9 cellular contexts compared by ENCODE assay signal in genomic region chr12:100229036-100229635, GRCh38. TPM values are rescaled to one million over a fixed set of nuclear protein-coding genes. Genes with fewer than 3 reads are reported as not detected.
DNase-seq lines count a peak whose midpoint lies in the region; ATAC-seq and TF ChIP-seq lines count a peak whose summit lies in the region.
"Had no signal": no experiment of that assay in that cellular context is flagged by ENCODE, and none has a peak within 500 bp of the region (broad histone marks: within the 10 kb centered on the region; RNA-seq: fewer than 3 reads in every experiment).

No MANE protein-coding gene starts in this region.

- H3K9me3 ChIP-seq in DND-41 (ENCODE audit: insufficient read depth, low read length, severe bottlenecking) (no peaks in the 10 kb centered on the region), psoas muscle (no peaks in the 10 kb centered on the region)
- H3K9me3 ChIP-seq: upper lobe of left lung had no signal

- ATAC-seq in DND-41 (ENCODE audit: insufficient read depth, low read depth) (peak; percentile 66), GM21576 (IDR thresholded peaks at IDR 0.05; ENCODE audit: unreplicated experiment) (no peak), psoas muscle (no peak)
- no peak for ATAC-seq in stimulated activated memory B cell treated with anti-CD40 and anti-IgM and Interleukin-4, amounts not matched to agents 10 μg/mL and 1 μg/mL and 100 μg/mL, for 72 hours

- H3K4me3 ChIP-seq in DND-41 (ENCODE audit: low read depth in 1 of 2, low read length in 2 of 2) (no peak overlapping the region), psoas muscle (no peak overlapping the region)
- H3K4me3 ChIP-seq: upper lobe of left lung had no signal

- peak; percentile 44 for TF ChIP-seq CTCF in DND-41 (IDR thresholded peaks at IDR 0.05; ENCODE audit: borderline replicate concordance, extremely low read depth, low read length, poor library complexity, severe bottlenecking)
- peak; percentile 79 for TF ChIP-seq CTCF in VCaP (conservative IDR thresholded peaks at IDR 0.05)
- TF ChIP-seq CTCF in psoas muscle (IDR thresholded peaks at IDR 0.05) = no peak

- H3K4me2 ChIP-seq in DND-41 (ENCODE audit: insufficient read depth, low read length) = no peak overlapping the region

- H3K36me3 Mint-ChIP-seq in stimulated activated memory B cell treated with anti-CD40 and anti-IgM and Interleukin-4, amounts not matched to agents 10 μg/mL and 1 μg/mL and 100 μg/mL, for 72 hours = no peaks in the 10 kb centered on the region

- H3K9me3 Mint-ChIP-seq in stimulated activated memory B cell treated with anti-CD40 and anti-IgM and Interleukin-4, amounts not matched to agents 10 μg/mL and 1 μg/mL and 100 μg/mL, for 72 hours = no peaks in the 10 kb centered on the region

- H3K9ac ChIP-seq in DND-41 (ENCODE audit: low read depth, low read length) = no peak overlapping the region

- peaks cover 14% of the 10 kb centered on the region; the same call in 1 of the 2 replicates for H3K36me3 ChIP-seq in DND-41 (ENCODE audit: insufficient read depth, low read length)
- H3K36me3 ChIP-seq in psoas muscle (ENCODE audit: insufficient read depth in 1 of 2, low read depth in 1 of 2) = peaks cover 0 to 21% of the 10 kb centered on the region in 2 donors

- H4K20me1 ChIP-seq in DND-41 (ENCODE audit: insufficient read depth, low read length) = no peaks in the 10 kb centered on the region

- H2AFZ ChIP-seq in DND-41 (ENCODE audit: low read depth, low read length) = no peak overlapping the region

- no peak overlapping the region for H3K27ac ChIP-seq in DND-41 (ENCODE audit: low read length)
- peak overlapping the region; percentile 54 for H3K27ac ChIP-seq in VCaP
- no peak overlapping the region for H3K27ac ChIP-seq in psoas muscle
- H3K27ac ChIP-seq: upper lobe of left lung had no signal

- no peak overlapping the region for H3K4me3 Mint-ChIP-seq in stimulated activated memory B cell treated with anti-CD40 and anti-IgM and Interleukin-4, amounts not matched to agents 10 μg/mL and 1 μg/mL and 100 μg/mL, for 72 hours

- intact Hi-C loops in psoas muscle (cut with DNase I) = no loop called here

- H3K4me1 ChIP-seq in DND-41 (ENCODE audit: insufficient read depth, low read length) = no peaks in the 10 kb centered on the region
- no peaks in the 10 kb centered on the region for H3K4me1 ChIP-seq in psoas muscle

- H3K4me1 Mint-ChIP-seq in stimulated activated memory B cell treated with anti-CD40 and anti-IgM and Interleukin-4, amounts not matched to agents 10 μg/mL and 1 μg/mL and 100 μg/mL, for 72 hours = no peaks in the 10 kb centered on the region

- in situ Hi-C loops in KBM-7 (cut with MboI; ENCODE audit: low pct_unique_long_range_greater_than_20kb, low sequenced_read_pairs) = no loop called here

- H3K27ac Mint-ChIP-seq in stimulated activated memory B cell treated with anti-CD40 and anti-IgM and Interleukin-4, amounts not matched to agents 10 μg/mL and 1 μg/mL and 100 μg/mL, for 72 hours = no peak overlapping the region

- H3K27me3 Mint-ChIP-seq in stimulated activated memory B cell treated with anti-CD40 and anti-IgM and Interleukin-4, amounts not matched to agents 10 μg/mL and 1 μg/mL and 100 μg/mL, for 72 hours = no peaks in the 10 kb centered on the region

- 94% methylated on average over 5 of the region's 5 CpGs for WGBS in psoas muscle, 3 donors

- no peaks in the 10 kb centered on the region for H3K79me2 ChIP-seq in DND-41 (ENCODE audit: insufficient read depth, low read length)

- H3K27me3 ChIP-seq in DND-41 (ENCODE audit: insufficient read depth, low read length, poor library complexity) (no peaks in the 10 kb centered on the region), psoas muscle (ENCODE audit: insufficient read depth in 3 of 3, low read length in 2 of 3) (no peaks in the 10 kb centered on the region)
- H3K27me3 ChIP-seq: upper lobe of left lung had no signal

- DNase-seq in DND-41 (no peak), KBM-7 (peak; percentile 35), kidney tubule cell (ENCODE audit: low spot score) (peak; percentile 39), psoas muscle (no peak), retina (no peak)

RNA-seq across cellular contexts. Expression of gene ACTR6, which starts 28.5 kb away (rescaled TPM):
- 10 to 100 TPM; 12.1 to 19.6 (median 17.6) TPM for total RNA-seq in psoas muscle
- 10 to 100 TPM; 11.5 to 31.7 (median 12.8) TPM for polyA plus RNA-seq in psoas muscle

RNA-seq across cellular contexts. Expression of gene DEPDC4, which starts 37.7 kb away (rescaled TPM):
- total RNA-seq in psoas muscle = 1 to 10 TPM in 1 of 4 donors, under 1 TPM in 2, not detected in 1; 0.32 to 1.4 (median 0.47) TPM
- under 1 TPM in 2 of 3 donors, not detected in 1; 0.14 to 0.65 TPM for polyA plus RNA-seq in psoas muscle

RNA-seq across cellular contexts. Expression of gene SCYL2, which starts 37.8 kb away (rescaled TPM):
- 10 to 100 TPM; 23.3 to 29.0 (median 28.3) TPM for total RNA-seq in psoas muscle
- 10 to 100 TPM in 2 of 3 donors, 1 to 10 TPM in 1; 9.7 to 21.6 (median 19.3) TPM for polyA plus RNA-seq in psoas muscle

Comparison
In these comparisons a context has a peak if more than half of its experiments do, and no peak if none do; other contexts are left out.
1. DNase-seq: peak in KBM-7 (single experiment) and kidney tubule cell (single experiment); none in DND-41 (single experiment), psoas muscle (0 of 2) and retina (single experiment).